Comparison of ENCODE assay signal across 8 cellular contexts in the genomic region with DNA sequence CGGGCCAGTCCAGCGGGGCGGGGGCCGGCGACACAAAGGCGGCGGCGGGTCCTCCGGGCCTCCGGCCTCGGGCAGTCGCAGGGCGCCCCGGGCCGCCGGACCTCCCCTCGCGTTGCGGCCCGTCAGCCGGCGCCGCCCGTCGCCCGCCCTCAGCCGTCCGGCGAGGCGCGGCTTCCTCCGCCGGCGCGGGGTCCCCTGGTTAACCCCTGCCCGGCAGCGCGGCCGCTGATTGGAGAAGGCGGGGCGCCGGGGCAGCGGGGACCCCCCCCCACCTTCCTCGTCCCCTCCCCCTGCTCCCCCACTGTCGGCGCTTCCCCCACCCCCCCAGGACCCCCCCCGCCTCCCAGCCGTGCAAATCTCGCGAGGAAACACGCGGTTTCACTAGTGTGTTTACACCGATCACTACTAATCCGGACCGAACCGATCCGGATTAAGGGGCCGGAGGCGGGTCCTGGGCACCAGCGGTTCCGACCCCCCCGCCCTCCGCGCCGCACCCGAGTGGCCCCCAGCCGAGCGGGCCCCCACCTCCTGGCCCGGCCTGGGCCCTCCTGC. TPM values are rescaled to one million over a fixed set of nuclear protein-coding genes. Genes with fewer than 3 reads are reported as not detected.
A peak's percentile ranks its signal among the peaks of the same experiment; 100 is the strongest.
DNase-seq lines count a peak whose midpoint lies in the region; ATAC-seq and TF ChIP-seq lines count a peak whose summit lies in the region.
"Not testable (repeated sequence)": the region's sequence is repeated elsewhere in the genome, so short reads cannot be mapped to it uniquely, and the experiment has no call there.

Gene TLK2, plus strand, starts transcription at position 402 of the 552 bp plus-strand sequence. CDS start 2,301 bp downstream, outside the sequence.

- peak in 1 of 2 donors; percentile 46 for TF ChIP-seq POLR2A in uterus (IDR thresholded peaks at IDR 0.05)

- peak; percentile 86 to 89 for DNase-seq in NCI-H2081 (lab: John Stamatoyannopoulos, UW)
- DNase-seq in UCSD-AML1 (lab: John Stamatoyannopoulos, UW; ENCODE audit: unreplicated experiment), result peak; percentile 88
- DNase-seq in astrocyte of the spinal cord (ENCODE audit: low read depth, low spot score), result peak; percentile 80
- peak; percentile 32 to 64 for DNase-seq in hippocampal formation (lab: John Stamatoyannopoulos, UW)
- DNase-seq in renal cortical epithelial cell (ENCODE audit: low read depth), result peak; percentile 18
- DNase-seq in uterus, result peak; percentile 82

- not testable (repeated sequence) for H3K27me3 ChIP-seq in uterus

- H3K27ac ChIP-seq in uterus, result peak within 1 kb of the TSS; percentile 97 to 99

- not testable (repeated sequence) for TF ChIP-seq CTCF in astrocyte of the spinal cord (IDR thresholded peaks at IDR 0.05; ENCODE audit: low read depth, low read length); uterus (IDR thresholded peaks at IDR 0.05)

- intact Hi-C loops in uterus (cut with DNase I; ENCODE audit: low total_unique reads), result not testable (repeated sequence)

- not testable (repeated sequence) for H3K4me1 ChIP-seq in uterus

- in situ Hi-C loops in astrocyte of the spinal cord (cut with HindIII; ENCODE audit: low sequenced_read_pairs), result not testable (repeated sequence)

- H3K9me3 ChIP-seq in uterus, result not testable (repeated sequence)

- H3K4me3 ChIP-seq in astrocyte of the spinal cord (ENCODE audit: low read depth, low read length) (peak within 1 kb of the TSS; percentile 72), uterus (peak within 1 kb of the TSS; percentile 41 to 94)

- peak; percentile 76 for ATAC-seq in GM18511 (IDR thresholded peaks at IDR 0.05; ENCODE audit: unreplicated experiment)
- ATAC-seq in HG02970 (IDR thresholded peaks at IDR 0.05; ENCODE audit: low FRiP score, unreplicated experiment), result peak; percentile 71

- not testable (repeated sequence) for H3K36me3 ChIP-seq in uterus

RNA-seq across cellular contexts. Expression of gene TLK2, which starts in this region (rescaled TPM):
- total RNA-seq in renal cortical epithelial cell (43.2 and 85.4 TPM in 2 replicates), uterus (100 to 1,000 TPM in 1 of 4 donors, 10 to 100 TPM in 3; 13.6 to 120 (median 50.0) TPM)

Comparison
In these comparisons a context has a peak if more than half of its experiments do, and no peak if none do; other contexts are left out.
1. Peak in every context shown above with its lines: DNase-seq, ATAC-seq, H3K4me3 ChIP-seq and H3K27ac ChIP-seq.
2. DNase-seq: peak in every context shown above with its lines; median percentile 88 in UCSD-AML1; 88 in NCI-H2081; 82 in uterus; 80 in astrocyte of the spinal cord; 48 in hippocampal formation; 18 in renal cortical epithelial cell.